Comparison of ENCODE assay signal across 2 cellular contexts in the genomic region with DNA sequence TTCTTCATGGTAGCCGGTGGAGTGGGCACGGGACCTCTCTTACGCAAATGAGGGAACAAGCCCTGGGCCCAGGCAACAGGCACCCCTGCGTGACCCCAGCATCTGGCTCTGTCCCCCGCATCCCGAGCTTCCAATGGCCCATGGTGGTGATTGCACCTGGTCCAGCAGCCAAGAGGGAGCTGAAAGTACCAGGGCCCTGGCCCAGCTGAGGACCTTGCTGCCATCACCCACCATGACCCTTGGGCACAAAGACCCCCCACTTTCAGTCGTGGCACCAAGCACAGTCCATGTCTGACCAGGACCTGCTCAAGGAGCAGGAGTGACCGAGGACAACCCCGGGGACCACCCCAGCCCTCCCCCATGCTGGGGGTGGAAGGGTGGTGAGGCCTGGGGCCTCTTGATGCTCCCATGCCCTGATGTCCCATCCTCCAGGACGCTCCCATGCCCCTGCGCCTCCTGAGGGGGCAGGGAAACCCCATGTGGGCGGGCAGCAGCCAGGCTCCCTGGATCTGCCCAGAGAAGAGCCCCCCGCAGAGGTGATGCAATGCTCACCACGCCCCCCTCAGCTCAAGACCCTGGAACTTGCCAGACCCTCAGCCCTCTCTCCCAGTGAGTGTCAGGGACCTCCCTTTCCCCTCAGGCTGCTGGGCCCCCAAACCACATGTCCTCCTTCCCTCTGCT.
TF ChIP-seq lines count a peak whose summit lies in the region.

No MANE protein-coding gene starts in this region.

TF ChIP-seq in SK-N-SH, 30 proteins besides CTCF, POLR2A, EP300 and RAD21 (continued from another document):
- no peak for TF ChIP-seq IRF3 (IDR thresholded peaks at IDR 0.05; ENCODE audit: low read depth, low read length)
- TF ChIP-seq SMC3 (IDR thresholded peaks at IDR 0.05; ENCODE audit: low read depth, low read length): no peak
- TF ChIP-seq TCF12 (IDR thresholded peaks at IDR 0.05): no peak
- no peak for TF ChIP-seq GABPA (IDR thresholded peaks at IDR 0.05; ENCODE audit: low read depth)
TF ChIP-seq in SK-N-SH: peak in this region for 0.

TF ChIP-seq in SK-N-SH treated with all-trans-retinoic acid at 6 μM for 48 hours, 23 proteins besides CTCF, POLR2A, EP300 and RAD21 (continued from another document):
- TF ChIP-seq CSRNP3 (CRISPR knock-in tag; IDR thresholded peaks at IDR 0.05) (no peak), CSDC2 (CRISPR knock-in tag; IDR thresholded peaks at IDR 0.05) (no peak), TCF4 (CRISPR knock-in tag; IDR thresholded peaks at IDR 0.05; ENCODE audit: borderline replicate concordance) (no peak), CREB5 (CRISPR knock-in tag; IDR thresholded peaks at IDR 0.05; ENCODE audit: low read depth) (no peak), ZNF565 (CRISPR knock-in tag; conservative IDR thresholded peaks at IDR 0.05; ENCODE audit: low read depth) (no peak), GLIS3 (CRISPR knock-in tag; IDR thresholded peaks at IDR 0.05) (no peak), TSHZ2 (CRISPR knock-in tag; IDR thresholded peaks at IDR 0.05) (no peak), ZFP30 (CRISPR knock-in tag; IDR thresholded peaks at IDR 0.05) (no peak), TOX (CRISPR knock-in tag; IDR thresholded peaks at IDR 0.05; ENCODE audit: borderline replicate concordance) (no peak), PATZ1 (CRISPR knock-in tag; IDR thresholded peaks at IDR 0.05; ENCODE audit: borderline replicate concordance) (no peak), SNAI2 (CRISPR knock-in tag; IDR thresholded peaks at IDR 0.05) (no peak), ARNTL (CRISPR knock-in tag; IDR thresholded peaks at IDR 0.05; ENCODE audit: borderline replicate concordance, low read depth) (no peak)
- TF ChIP-seq, protein P1, sequence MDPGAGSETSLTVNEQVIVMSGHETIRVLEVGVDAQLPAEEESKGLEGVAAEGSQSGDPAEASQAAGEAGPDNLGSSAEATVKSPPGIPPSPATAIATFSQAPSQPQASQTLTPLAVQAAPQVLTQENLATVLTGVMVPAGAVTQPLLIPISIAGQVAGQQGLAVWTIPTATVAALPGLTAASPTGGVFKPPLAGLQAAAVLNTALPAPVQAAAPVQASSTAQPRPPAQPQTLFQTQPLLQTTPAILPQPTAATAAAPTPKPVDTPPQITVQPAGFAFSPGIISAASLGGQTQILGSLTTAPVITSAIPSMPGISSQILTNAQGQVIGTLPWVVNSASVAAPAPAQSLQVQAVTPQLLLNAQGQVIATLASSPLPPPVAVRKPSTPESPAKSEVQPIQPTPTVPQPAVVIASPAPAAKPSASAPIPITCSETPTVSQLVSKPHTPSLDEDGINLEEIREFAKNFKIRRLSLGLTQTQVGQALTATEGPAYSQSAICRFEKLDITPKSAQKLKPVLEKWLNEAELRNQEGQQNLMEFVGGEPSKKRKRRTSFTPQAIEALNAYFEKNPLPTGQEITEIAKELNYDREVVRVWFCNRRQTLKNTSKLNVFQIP (CRISPR knock-in tag; IDR thresholded peaks at IDR 0.05; ENCODE audit: borderline replicate concordance, low read depth): no peak
